ENCODE assay signal across 8 cellular contexts in the genomic region with DNA sequence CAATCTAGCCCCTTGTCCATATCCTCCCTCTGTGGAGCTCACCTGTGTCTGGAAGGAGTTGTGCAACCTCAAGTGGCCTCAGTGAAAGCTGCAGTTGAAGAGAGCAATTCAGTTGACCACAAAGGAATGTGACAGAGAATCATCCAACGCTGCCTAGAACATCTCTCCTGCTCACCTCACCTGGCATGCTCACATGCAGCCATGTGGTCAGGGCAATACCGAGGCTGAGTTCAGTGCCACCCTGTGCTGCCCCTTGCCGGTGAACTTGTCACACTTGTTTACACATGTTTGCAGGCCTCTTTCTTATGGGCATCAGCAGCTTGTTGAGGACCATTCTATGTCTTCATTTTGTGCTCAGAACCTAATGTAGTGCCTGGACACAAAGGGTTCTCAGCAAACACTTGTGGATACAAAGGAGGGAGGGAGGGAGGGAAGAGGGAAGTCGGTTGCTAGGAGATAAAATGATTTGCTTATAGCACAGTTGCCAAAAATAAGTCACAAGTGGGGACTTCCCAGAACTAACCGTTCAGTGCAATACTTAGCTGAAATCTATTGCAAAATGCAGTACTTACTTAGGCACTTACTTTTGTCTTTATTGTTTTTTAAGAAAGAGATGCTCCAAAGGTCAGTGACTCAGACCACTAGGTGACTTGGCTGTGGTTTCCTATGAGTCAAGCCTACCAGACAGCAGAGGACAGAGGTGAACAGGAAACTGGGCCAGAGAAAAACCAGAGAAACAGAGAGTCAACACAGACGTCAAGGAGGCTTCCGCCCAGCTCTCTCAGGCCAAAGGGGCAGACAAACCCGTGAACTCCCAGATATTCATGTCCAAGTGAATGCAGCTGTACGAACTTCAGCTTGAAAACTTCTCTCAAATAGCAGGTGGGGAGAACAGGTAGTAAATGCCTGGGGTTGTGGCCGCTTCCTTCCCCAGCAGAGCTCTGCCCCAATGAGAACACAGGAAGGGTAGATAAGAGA.
A peak's percentile ranks its signal among the peaks of the same experiment; 100 is the strongest.
DNase-seq lines count a peak whose midpoint lies in the region; ATAC-seq, FAIRE-seq and TF ChIP-seq lines count a peak whose summit lies in the region.

No MANE protein-coding gene starts in this region.

- H3K27ac ChIP-seq in right cardiac atrium (ENCODE audit: low read length) (peak overlapping the region; percentile 88), smooth muscle cell (ENCODE audit: low read depth) (peak overlapping the region; percentile 94)

- peaks cover 8% of the 10 kb centered on the region for H3K27me3 Mint-ChIP-seq in activated naive CD8-positive, alpha-beta T cell

- 19% methylated on average over 10 of the region's 10 CpGs for WGBS in right cardiac atrium
- 29% methylated on average over 10 of the region's 10 CpGs for WGBS in smooth muscle cell (ENCODE audit: low lambda C conversion rate)

- peak overlapping the region; percentile 46 for H3K4me2 ChIP-seq in smooth muscle cell

- peaks cover 4% of the 10 kb centered on the region for H3K9me3 Mint-ChIP-seq in activated naive CD8-positive, alpha-beta T cell (ENCODE audit: low read depth)

- H3K4me3 Mint-ChIP-seq in activated naive CD8-positive, alpha-beta T cell, result no peak overlapping the region

- no peaks in the 10 kb centered on the region for H3K36me3 ChIP-seq in smooth muscle cell (ENCODE audit: low read depth)

- ATAC-seq in GM18505 (IDR thresholded peaks at IDR 0.05; ENCODE audit: unreplicated experiment) (peak; percentile 93), HG02885 (IDR thresholded peaks at IDR 0.05; ENCODE audit: poor library complexity, unreplicated experiment) (peak; percentile 97), right cardiac atrium (peak; percentile 91 to 95)

- intact Hi-C loops in right cardiac atrium (cut with DNase I), result no loop called here

- H3K4me1 Mint-ChIP-seq in activated naive CD8-positive, alpha-beta T cell (ENCODE audit: low read depth), result peaks cover 7% of the 10 kb centered on the region

- peaks cover 5% of the 10 kb centered on the region for H3F3A ChIP-seq in smooth muscle cell (ENCODE audit: low read depth)

- H4K20me1 ChIP-seq in smooth muscle cell (ENCODE audit: low read depth), result no peaks in the 10 kb centered on the region

- peaks cover 24% of the 10 kb centered on the region for H3K4me1 ChIP-seq in right cardiac atrium (ENCODE audit: control insufficient read depth, insufficient read depth, low read length)
- peaks cover 10% of the 10 kb centered on the region for H3K4me1 ChIP-seq in smooth muscle cell (ENCODE audit: low read depth)

- no peak overlapping the region for H2AFZ ChIP-seq in smooth muscle cell (ENCODE audit: low read depth)

- no peak for FAIRE-seq in D721Med (lab: Jason Lieb, UNC)

- DNase-seq in AG08395 (ENCODE audit: low spot score) (peak; percentile 17), NCI-H2029 treated with DMSO at 0.1 percent for 48 hours (lab: John Stamatoyannopoulos, UW) (peak; percentile 99), right cardiac atrium (peak; percentile 72 to 82 (median 79)), smooth muscle cell (lab: John Stamatoyannopoulos, UW; ENCODE audit: unreplicated experiment) (no peak), D721Med (ENCODE audit: insufficient read length, low spot score) (no peak)

- H3K27me3 ChIP-seq in right cardiac atrium (ENCODE audit: control insufficient read depth, insufficient read depth), result no peaks in the 10 kb centered on the region
- no peaks in the 10 kb centered on the region for H3K27me3 ChIP-seq in smooth muscle cell (ENCODE audit: low read depth)

- peak overlapping the region; percentile 78 for H3K27ac Mint-ChIP-seq in activated naive CD8-positive, alpha-beta T cell

- H3K4me3 ChIP-seq in right cardiac atrium (ENCODE audit: low read length) (no peak overlapping the region), smooth muscle cell (no peak overlapping the region)

- no peak for TF ChIP-seq CTCF in smooth muscle cell (IDR thresholded peaks at IDR 0.05; ENCODE audit: borderline replicate concordance, insufficient read depth, poor library complexity, severe bottlenecking)
- TF ChIP-seq CTCF in D721Med (IDR thresholded peaks at IDR 0.05; ENCODE audit: insufficient read depth, missing control alignments), result no peak

- H3K9me3 ChIP-seq in right cardiac atrium (ENCODE audit: control insufficient read depth, low read length), result no peaks in the 10 kb centered on the region
- no peaks in the 10 kb centered on the region for H3K9me3 ChIP-seq in smooth muscle cell (replicated peaks; ENCODE audit: low read depth)

- no peak for TF ChIP-seq POLR2A in GM18505 (IDR thresholded peaks at IDR 0.05; ENCODE audit: borderline replicate concordance, extremely low read depth, insufficient read depth, insufficient read length)

- H3K9ac ChIP-seq in smooth muscle cell (ENCODE audit: low read depth), result peak overlapping the region; percentile 68

- H3K79me2 ChIP-seq in smooth muscle cell (ENCODE audit: low read depth), result no peaks in the 10 kb centered on the region

- peaks cover 3% of the 10 kb centered on the region for H3K36me3 Mint-ChIP-seq in activated naive CD8-positive, alpha-beta T cell

Comparison
In these comparisons a context has a peak if more than half of its experiments do, and no peak if none do; other contexts are left out.
1. DNase-seq: peak in AG08395 (single experiment), NCI-H2029 treated with DMSO at 0.1 percent for 48 hours (single experiment) and right cardiac atrium (3 of 3); none in smooth muscle cell (single experiment) and D721Med (single experiment).
2. Peak in every context shown above with its lines, with median percentiles within 50 percentile points of each other: ATAC-seq.